Comparison of ENCODE assay signal across 19 cellular contexts in genomic region chr10:19654576-19654975, GRCh38.
A peak's percentile ranks its signal among the peaks of the same experiment; 100 is the strongest.
DNase-seq lines count a peak whose midpoint lies in the region; FAIRE-seq and TF ChIP-seq lines count a peak whose summit lies in the region.
"Had no signal": no experiment of that assay in that cellular context is flagged by ENCODE, and none has a peak within 500 bp of the region (broad histone marks: within the 10 kb centered on the region; RNA-seq: fewer than 3 reads in every experiment).

No MANE protein-coding gene starts in this region.

- no peaks in the 10 kb centered on the region for H3K79me1 ChIP-seq in mesenchymal stem cell (replicated peaks; ENCODE audit: low read length, poor library complexity, severe bottlenecking)

- WGBS in mesenchymal stem cell: 0% methylated on average over 1 of the region's 3 CpGs

- H2AFZ ChIP-seq in mesenchymal stem cell (ENCODE audit: low read depth, low read length): no peak overlapping the region

- no peak overlapping the region for H2BK15ac ChIP-seq in mesenchymal stem cell (ENCODE audit: low read depth, poor library complexity, severe bottlenecking)

- no peak overlapping the region for H3K4me2 ChIP-seq in mesenchymal stem cell (ENCODE audit: low read length, poor library complexity, severe bottlenecking)

- peak overlapping the region; percentile 75 for H3K27ac ChIP-seq in mesenchymal stem cell (ENCODE audit: low read length, poor library complexity, severe bottlenecking)
- H3K27ac ChIP-seq: upper lobe of left lung had no signal

- no peak overlapping the region for H2AK5ac ChIP-seq in mesenchymal stem cell (ENCODE audit: low read length, severe bottlenecking)

- H2BK120ac ChIP-seq in mesenchymal stem cell (ENCODE audit: low read depth, low read length): no peak overlapping the region

- H3K14ac ChIP-seq in mesenchymal stem cell (ENCODE audit: low read length in 2 of 2): no peak overlapping the region

- no peak overlapping the region for H4K91ac ChIP-seq in mesenchymal stem cell (ENCODE audit: low read length)

- H3K9ac ChIP-seq in mesenchymal stem cell (ENCODE audit: low read length): peak overlapping the region; percentile 78

- no peak overlapping the region for H2BK5ac ChIP-seq in mesenchymal stem cell (ENCODE audit: low read depth, low read length, poor library complexity, severe bottlenecking)

- H3K27me3 ChIP-seq in mesenchymal stem cell (ENCODE audit: control insufficient read depth in 1 of 2, insufficient read depth in 1 of 2, low read length in 2 of 2): no peaks in the 10 kb centered on the region
- H3K27me3 ChIP-seq: upper lobe of left lung had no signal

- no peak overlapping the region for H3K4me3 ChIP-seq in AG04449 (ENCODE audit: low read depth, low read length)
- H3K4me3 ChIP-seq in cardiac fibroblast (replicated peaks in 1 of 2; ENCODE audit: low read depth in 2 of 2, low read length in 2 of 2): no peak overlapping the region
- no peak overlapping the region for H3K4me3 ChIP-seq in mesenchymal stem cell (ENCODE audit: insufficient read depth in 1 of 2, low read depth in 1 of 2, low read length in 2 of 2)
- H3K4me3 ChIP-seq: upper lobe of left lung had no signal

- no peak overlapping the region for H4K8ac ChIP-seq in mesenchymal stem cell (ENCODE audit: low read length)

- CTCF ChIA-PET in AG04449 (lab: Yijun Ruan, JAX): no interaction called here

- no peak overlapping the region for H2BK12ac ChIP-seq in mesenchymal stem cell (ENCODE audit: low read length in 2 of 2)

- no peak for FAIRE-seq in frontal cortex (lab: Jason Lieb, UNC)
- FAIRE-seq: GM19239, HTR-8/SVneo, TTC549 had no signal

- no peak overlapping the region for H3K23ac ChIP-seq in mesenchymal stem cell (ENCODE audit: low read length in 2 of 2)

- H3K36me3 ChIP-seq in mesenchymal stem cell (ENCODE audit: control insufficient read depth in 1 of 2, insufficient read depth in 2 of 2, low read depth in 1 of 2, low read length in 2 of 2): peaks cover 0 to 2% of the 10 kb centered on the region in 2 experiments
- H3K36me3 ChIP-seq: upper lobe of left lung had no signal

- TF ChIP-seq CTCF in AG04449 (IDR thresholded peaks at IDR 0.05; ENCODE audit: insufficient read depth, low read length, missing control alignments) (no peak), cardiac fibroblast (IDR thresholded peaks at IDR 0.05; ENCODE audit: low read depth, low read length) (no peak)

- POLR2A ChIA-PET in AG04449 (lab: Yijun Ruan, JAX): no interaction called here

- no peak overlapping the region for H3K18ac ChIP-seq in mesenchymal stem cell (ENCODE audit: low read depth in 1 of 2, low read length in 2 of 2)

- no peaks in the 10 kb centered on the region for H3K9me3 ChIP-seq in mesenchymal stem cell (ENCODE audit: control insufficient read depth, low read length)
- H3K9me3 ChIP-seq: upper lobe of left lung had no signal

- H3K4me1 ChIP-seq in mesenchymal stem cell (ENCODE audit: control insufficient read depth, insufficient read depth, low read depth, low read length): peaks cover 3% of the 10 kb centered on the region
- H3K4me1 ChIP-seq: upper lobe of left lung had no signal

- no peak overlapping the region for H3K4ac ChIP-seq in mesenchymal stem cell (ENCODE audit: low read depth in 1 of 2, low read length in 2 of 2)

- DNase-seq in AG04449 (ENCODE audit: low read depth, low spot score): peak; percentile 12
- peak; percentile 52 for DNase-seq in MV-4-11 (lab: John Stamatoyannopoulos, UW)
- DNase-seq in cardiac fibroblast (ENCODE audit: low read depth in 2 of 2): peak; percentile 65 to 88
- DNase-seq in mesenchymal stem cell: peak; percentile 78
- no peak for DNase-seq in GOT3 (lab: John Stamatoyannopoulos, UW)
- DNase-seq in middle frontal gyrus (ENCODE audit: extremely low spot score, low spot score): no peak
- DNase-seq in frontal cortex (ENCODE audit: low spot score in 2 of 2): no peak
- DNase-seq in activated CD8-positive, alpha-beta memory T cell treated with anti-CD3 and anti-CD28 coated beads, Interleukin-2, amount 50 U/mL, for 48 hours: no peak
- DNase-seq: activated CD8-positive, alpha-beta memory T cell treated with anti-CD3 and anti-CD28 coated beads for 24 hours; AML-193; DMS79; NCI-H1417; NCI-H526 treated with DMSO at 0.1 percent for 48 hours; occipital lobe; stimulated activated CD4-positive, alpha-beta T cell treated with anti-CD3 and anti-CD28 coated beads, Interleukin-15, amount 100 ng/mL, for 24 hours; upper lobe of left lung had no signal

Comparison
In these comparisons a context has a peak if more than half of its experiments do, and no peak if none do; other contexts are left out.
1. DNase-seq: peak in AG04449 (single experiment), MV-4-11 (single experiment), cardiac fibroblast (2 of 2) and mesenchymal stem cell (single experiment); none in GOT3 (single experiment), middle frontal gyrus (single experiment), frontal cortex (0 of 2) and activated CD8-positive, alpha-beta memory T cell treated with anti-CD3 and anti-CD28 coated beads, Interleukin-2, amount 50 U/mL, for 48 hours (single experiment).